ENCODE assay signal across 1 cellular context in the genomic region with DNA sequence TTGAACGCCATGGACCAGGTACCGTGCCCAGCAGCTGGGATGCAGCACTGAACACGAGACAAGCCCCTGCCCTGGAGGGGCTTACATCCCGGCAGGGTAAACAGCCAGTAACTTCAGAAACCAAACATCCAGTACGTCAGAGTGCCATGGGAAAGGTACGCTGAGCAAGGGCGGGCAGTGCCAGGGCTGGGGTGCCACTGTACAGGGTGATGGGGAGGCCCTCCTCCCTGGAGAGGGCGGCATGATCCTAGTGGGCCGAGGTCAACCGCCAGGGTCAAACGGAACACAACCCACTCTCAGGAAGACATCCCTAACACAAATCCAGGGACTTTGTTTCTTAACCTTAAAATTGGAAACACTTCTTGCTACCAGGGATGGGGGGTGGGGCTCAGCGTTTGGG.
TF ChIP-seq lines count a peak whose summit lies in the region.

No MANE protein-coding gene starts in this region.

TF ChIP-seq in H1, 55 proteins besides CTCF, POLR2A, EP300 and RAD21:
- TF ChIP-seq CREB1 (IDR thresholded peaks at IDR 0.05) = no peak
- no peak for TF ChIP-seq SP1 (IDR thresholded peaks at IDR 0.05; ENCODE audit: low read depth, low read length)
- no peak for TF ChIP-seq GTF2F1 (IDR thresholded peaks at IDR 0.05; ENCODE audit: borderline replicate concordance, low read depth, low read length)
- no peak for TF ChIP-seq KDM5A (IDR thresholded peaks at IDR 0.05; ENCODE audit: low read length)
- TF ChIP-seq, protein P1, sequence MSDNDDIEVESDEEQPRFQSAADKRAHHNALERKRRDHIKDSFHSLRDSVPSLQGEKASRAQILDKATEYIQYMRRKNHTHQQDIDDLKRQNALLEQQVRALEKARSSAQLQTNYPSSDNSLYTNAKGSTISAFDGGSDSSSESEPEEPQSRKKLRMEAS (IDR thresholded peaks at IDR 0.05) = no peak
- no peak for TF ChIP-seq CBX5 (IDR thresholded peaks at IDR 0.05; ENCODE audit: low read depth, low read length)
- no peak for TF ChIP-seq SIRT6 (IDR thresholded peaks at IDR 0.05; ENCODE audit: low read length)
- no peak for TF ChIP-seq SUZ12 (IDR thresholded peaks at IDR 0.05; ENCODE audit: low read length)
- TF ChIP-seq BRCA1 (IDR thresholded peaks at IDR 0.05; ENCODE audit: low read depth, low read length) = no peak
- TF ChIP-seq EGR1 (IDR thresholded peaks at IDR 0.05; ENCODE audit: borderline replicate concordance, low read depth, low read length) = no peak
- no peak for TF ChIP-seq RFX5 (IDR thresholded peaks at IDR 0.05; ENCODE audit: borderline replicate concordance, low read depth, low read length)
- no peak for TF ChIP-seq CHD2 (IDR thresholded peaks at IDR 0.05; ENCODE audit: low read length)
- TF ChIP-seq CBX8 (IDR thresholded peaks at IDR 0.05; ENCODE audit: borderline replicate concordance, low read depth, low read length) = no peak
- TF ChIP-seq, protein P2, sequence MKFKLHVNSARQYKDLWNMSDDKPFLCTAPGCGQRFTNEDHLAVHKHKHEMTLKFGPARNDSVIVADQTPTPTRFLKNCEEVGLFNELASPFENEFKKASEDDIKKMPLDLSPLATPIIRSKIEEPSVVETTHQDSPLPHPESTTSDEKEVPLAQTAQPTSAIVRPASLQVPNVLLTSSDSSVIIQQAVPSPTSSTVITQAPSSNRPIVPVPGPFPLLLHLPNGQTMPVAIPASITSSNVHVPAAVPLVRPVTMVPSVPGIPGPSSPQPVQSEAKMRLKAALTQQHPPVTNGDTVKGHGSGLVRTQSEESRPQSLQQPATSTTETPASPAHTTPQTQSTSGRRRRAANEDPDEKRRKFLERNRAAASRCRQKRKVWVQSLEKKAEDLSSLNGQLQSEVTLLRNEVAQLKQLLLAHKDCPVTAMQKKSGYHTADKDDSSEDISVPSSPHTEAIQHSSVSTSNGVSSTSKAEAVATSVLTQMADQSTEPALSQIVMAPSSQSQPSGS (IDR thresholded peaks at IDR 0.05; ENCODE audit: low read length) = no peak
- no peak for TF ChIP-seq CTBP2 (IDR thresholded peaks at IDR 0.05; ENCODE audit: borderline replicate concordance, insufficient read depth, insufficient read length, low read length)
- TF ChIP-seq KDM4A (IDR thresholded peaks at IDR 0.05; ENCODE audit: low read depth, low read length, severe bottlenecking) = no peak
- no peak for TF ChIP-seq POU5F1 (IDR thresholded peaks at IDR 0.05; ENCODE audit: low read depth, low read length)
